1 cellular context compared by ENCODE assay signal in genomic region chr20:46607191-46607848, GRCh38.
TF ChIP-seq lines count a peak whose summit lies in the region.

No MANE protein-coding gene starts in this region.

TF ChIP-seq in GM23338, 12 proteins besides CTCF, POLR2A, EP300 and RAD21 (continued from another document):
- no peak for TF ChIP-seq ZNF462 (CRISPR knock-in tag; IDR thresholded peaks at IDR 0.05)
- TF ChIP-seq REST (IDR thresholded peaks at IDR 0.05; ENCODE audit: unreplicated experiment), result no peak
- TF ChIP-seq ZNF331 (CRISPR knock-in tag; IDR thresholded peaks at IDR 0.05; ENCODE audit: low read depth), result no peak
- no peak for TF ChIP-seq EZH2 (IDR thresholded peaks at IDR 0.05; ENCODE audit: low read depth, unreplicated experiment)
- no peak for TF ChIP-seq POLR2AphosphoS5 (IDR thresholded peaks at IDR 0.05; ENCODE audit: low read depth)
- TF ChIP-seq NANOG (IDR thresholded peaks at IDR 0.05; ENCODE audit: borderline replicate concordance), result no peak
- no peak for TF ChIP-seq EZH2phosphoT487 (IDR thresholded peaks at IDR 0.05; ENCODE audit: unreplicated experiment)
- no peak for TF ChIP-seq CREB1 (CRISPR knock-in tag; IDR thresholded peaks at IDR 0.05; ENCODE audit: low read depth)
- TF ChIP-seq JUNB (IDR thresholded peaks at IDR 0.05; ENCODE audit: unreplicated experiment), result no peak
